8 cellular contexts compared by ENCODE assay signal in genomic region chr6:31158863-31159855, GRCh38. TPM values are rescaled to one million over a fixed set of nuclear protein-coding genes. Genes with fewer than 3 reads are reported as not detected.
DNase-seq lines count a peak whose midpoint lies in the region; TF ChIP-seq lines count a peak whose summit lies in the region.

No MANE protein-coding gene starts in this region.

- POLR2A ChIA-PET in Caco-2 (lab: Charles Lee) (interaction anchor here (0.7 to 1.8 kb wide), 2 partner anchors 9 to 244 kb away, joined by 3 to 5 read pairs; partner anchors contain the start of gene MICA), RWPE1 (lab: Yijun Ruan, JAX; ENCODE audit: low non-redundant PET) (no interaction called here)

- peaks cover 17% of the 10 kb centered on the region for H3K36me3 Mint-ChIP-seq in Caco-2 (ENCODE audit: insufficient read depth, unreplicated experiment)

- H3K4me2 ChIP-seq in GM23248 (ENCODE audit: unreplicated experiment) = peak overlapping the region; percentile 84

- H3K27ac ChIP-seq in GM23248 (peak overlapping the region; percentile 33; the same call in 1 of the 2 replicates), RWPE1 (peak overlapping the region; percentile 82), colonic mucosa (no peak overlapping the region), muscle layer of duodenum (ENCODE audit: low read length) (no peak overlapping the region)

- no peaks in the 10 kb centered on the region for H3K9me3 Mint-ChIP-seq in Caco-2 (ENCODE audit: unreplicated experiment)

- TSS peak; percentile 54 for BruUV-seq in Caco-2 (replicated peaks; lab: Mats Ljungman, UMichigan)

- peaks cover 4% of the 10 kb centered on the region; the same call in 1 of the 2 replicates for H3F3A ChIP-seq in GM23248 (ENCODE audit: insufficient read depth)

- H3K36me3 ChIP-seq in Caco-2 (ENCODE audit: control insufficient read depth, insufficient read depth, low read length) (no peaks in the 10 kb centered on the region), GM23248 (ENCODE audit: low read depth) (no peaks in the 10 kb centered on the region), colonic mucosa (no peaks in the 10 kb centered on the region), muscle layer of duodenum (ENCODE audit: control insufficient read depth in 1 of 2, insufficient read depth in 2 of 2, low read length in 2 of 2) (peaks cover 0 to 5% of the 10 kb centered on the region in 2 donors)

- H3K79me2 ChIP-seq in GM23248 (ENCODE audit: insufficient read depth) = peaks cover 15% of the 10 kb centered on the region

- H3K9me3 ChIP-seq in Caco-2 = no peaks in the 10 kb centered on the region
- H3K9me3 ChIP-seq in GM23248 (ENCODE audit: low read depth) = no peaks in the 10 kb centered on the region
- H3K9me3 ChIP-seq in colonic mucosa = no peaks in the 10 kb centered on the region
- H3K9me3 ChIP-seq in muscle layer of duodenum (ENCODE audit: control insufficient read depth in 1 of 2, low read length in 2 of 2) = no peaks in the 10 kb centered on the region

- H4K20me1 ChIP-seq in GM23248 (ENCODE audit: insufficient read depth) = no peaks in the 10 kb centered on the region

- H3K4me1 ChIP-seq in Caco-2 (peaks cover 11% of the 10 kb centered on the region; the same call in 1 of the 2 replicates), GM23248 (ENCODE audit: insufficient read depth) (0 out of 2 replicates have a peak, but pooled peaks cover 3% of the 10 kb centered on the region), colonic mucosa (peaks cover 5% of the 10 kb centered on the region), muscle layer of duodenum (ENCODE audit: control insufficient read depth in 1 of 2, insufficient read depth in 2 of 2, low read length in 2 of 2) (peaks cover 4 to 17% of the 10 kb centered on the region in 2 donors)

- H3K4me3 ChIP-seq in Caco-2 (ENCODE audit: low read depth, low read length) (peak overlapping the region; percentile 74), GM23248 (peak overlapping the region; percentile 94), colonic mucosa (peak overlapping the region; percentile 65), muscle layer of duodenum (ENCODE audit: low read depth in 1 of 2, low read length in 2 of 2) (peak overlapping the region; percentile 78 to 83)

- in situ Hi-C loops in GM23248 (cut with MboI) = no loop called here

- intact Hi-C loops in Caco-2 (cut with micrococcal nuclease; ENCODE audit: unreplicated experiment) (no loop called here), colonic mucosa (cut with DNase I) (no loop called here)

- peak overlapping the region; percentile 82 for H3K9ac ChIP-seq in GM23248
- H3K9ac ChIP-seq in colonic mucosa (ENCODE audit: low read depth in 2 of 2, low read length in 2 of 2) = peak overlapping the region; percentile 62 to 75

- no peaks in the 10 kb centered on the region for H3K27me3 ChIP-seq in Caco-2 (replicated peaks; ENCODE audit: control insufficient read depth, insufficient read depth, low read length)
- H3K27me3 ChIP-seq in GM23248 (replicated peaks; ENCODE audit: insufficient read depth) = no peaks in the 10 kb centered on the region
- H3K27me3 ChIP-seq in colonic mucosa = no peaks in the 10 kb centered on the region
- no peaks in the 10 kb centered on the region for H3K27me3 ChIP-seq in muscle layer of duodenum (ENCODE audit: low read depth, low read length)

- H3K27ac Mint-ChIP-seq in Caco-2 (ENCODE audit: unreplicated experiment) = peak overlapping the region; percentile 85

- no peaks in the 10 kb centered on the region for H3K9me2 ChIP-seq in GM23248 (ENCODE audit: insufficient read depth)

- H3K27me3 Mint-ChIP-seq in Caco-2 (ENCODE audit: insufficient read depth, unreplicated experiment) = no peaks in the 10 kb centered on the region

- H3K4me3 Mint-ChIP-seq in Caco-2 (ENCODE audit: unreplicated experiment) = peak overlapping the region; percentile 84

- 17% methylated on average over 35 of the region's 35 CpGs for WGBS in GM23248 (ENCODE audit: low coverage in 1 of 2, low lambda C conversion rate in 2 of 2, missing lambda C conversion rate in 2 of 2), 2 experiments

- TF ChIP-seq CTCF in Caco-2 (IDR thresholded peaks at IDR 0.05; ENCODE audit: insufficient read depth in 1 of 2, low read depth in 1 of 2, low read length in 1 of 2, severe bottlenecking in 1 of 2, unreplicated experiment in 1 of 2) (no peak), RWPE1 (conservative IDR thresholded peaks at IDR 0.05; ENCODE audit: low read depth) (peak; percentile 16), colonic mucosa (IDR thresholded peaks at IDR 0.05) (no peak)

- CTCF ChIA-PET in Caco-2 (lab: Charles Lee) (interaction anchor here (1.0 to 1.6 kb wide), 5 partner anchors 30 to 208 kb away, joined by 3 to 8 read pairs (median 4); no protein-coding TSS in a partner anchor), RWPE1 (lab: Yijun Ruan, JAX) (interaction anchor here (0.6 to 1.3 kb wide), 3 partner anchors 33 to 1819 kb away, joined by 3 to 7 read pairs (median 4); no protein-coding TSS in a partner anchor)

- no peaks in the 10 kb centered on the region for H3K4me1 Mint-ChIP-seq in Caco-2 (ENCODE audit: low read depth, unreplicated experiment)

- H2AFZ ChIP-seq in GM23248 = peak overlapping the region; percentile 96

- no peak for DNase-seq in Caco-2
- peak; percentile 52 for DNase-seq in GM23248
- DNase-seq in RWPE1 (ENCODE audit: low spot score) = peak; percentile 49
- DNase-seq in colonic mucosa = peak; percentile 34
- DNase-seq in DMS153 (lab: John Stamatoyannopoulos, UW) = no peak
- no peak for DNase-seq in occipital lobe (lab: John Stamatoyannopoulos, UW)
- DNase-seq in cerebellum (ENCODE audit: low spot score) = no peak

RNA-seq across cellular contexts. Expression of gene TCF19, which starts 0.8 kb away (rescaled TPM):
- total RNA-seq in Caco-2 (2022) (19.3 and 20.3 TPM in 2 replicates), colonic mucosa (10 to 100 TPM in 1 of 2 donors, 1 to 10 TPM in 1; 8.8 to 39.6 TPM), occipital lobe (3.4 TPM), cerebellum (9.1 TPM)
- total RNA-seq in GM23248 (2014; rRNA removed; shearing (Covaris generic)) = 21.6 and 28.4 TPM in 2 replicates
- polyA plus RNA-seq in GM23248 (2016; fragmentation: Nextera tagmentation; extraction: Ambion mirVana) = 18.3 and 19.9 TPM in 2 replicates

RNA-seq across cellular contexts. Expression of gene CCHCR1, which starts 1.6 kb away (rescaled TPM):
- 37.7 and 43.2 TPM in 2 replicates for total RNA-seq in Caco-2 (2022)
- 13.5 and 14.3 TPM in 2 replicates for total RNA-seq in GM23248 (2014; rRNA removed; shearing (Covaris generic))
- 10.8 and 13.2 TPM in 2 replicates for polyA plus RNA-seq in GM23248 (2016; fragmentation: Nextera tagmentation; extraction: Ambion mirVana)
- 10 to 100 TPM; 31.8 to 55.4 TPM for total RNA-seq in colonic mucosa
- total RNA-seq in occipital lobe = 7.6 TPM
- total RNA-seq in cerebellum = 11.3 TPM

RNA-seq across cellular contexts. Expression of gene POU5F1, which starts 11.3 kb away (rescaled TPM):
- not detected in 2 replicates for total RNA-seq in Caco-2 (2022)
- total RNA-seq in GM23248 (2014; rRNA removed; shearing (Covaris generic)) = 0.22 TPM in 1 of 2 replicates, not detected in the other
- polyA plus RNA-seq in GM23248 (2016; fragmentation: Nextera tagmentation; extraction: Ambion mirVana) = 0.61 and 0.88 TPM in 2 replicates
- total RNA-seq in colonic mucosa = 1 to 10 TPM; 3.4 to 7.0 TPM
- not detected for total RNA-seq in occipital lobe
- not detected for total RNA-seq in cerebellum

RNA-seq across cellular contexts. Expression of gene PSORS1C2, which starts 20.3 kb away (rescaled TPM):
- not detected in 2 replicates for total RNA-seq in Caco-2 (2022)
- not detected in 2 replicates for total RNA-seq in GM23248 (2014; rRNA removed; shearing (Covaris generic))
- 0.16 TPM in 1 of 2 replicates, not detected in the other for polyA plus RNA-seq in GM23248 (2016; fragmentation: Nextera tagmentation; extraction: Ambion mirVana)
- total RNA-seq in colonic mucosa = not detected
- total RNA-seq in occipital lobe = not detected
- total RNA-seq in cerebellum = not detected

RNA-seq across cellular contexts. Expression of gene CDSN, which starts 38.9 kb away (rescaled TPM):
- total RNA-seq in Caco-2 (2022) (not detected in 2 replicates), colonic mucosa (not detected), occipital lobe (not detected), cerebellum (not detected)
- total RNA-seq in GM23248 (2014; rRNA removed; shearing (Covaris generic)) = not detected in 2 replicates
- not detected in 2 replicates for polyA plus RNA-seq in GM23248 (2016; fragmentation: Nextera tagmentation; extraction: Ambion mirVana)

Comparison
In these comparisons a context has a peak if more than half of its experiments do, and no peak if none do; other contexts are left out.
1. DNase-seq: peak in GM23248 (single experiment), RWPE1 (single experiment) and colonic mucosa (single experiment); none in Caco-2 (0 of 2), DMS153 (single experiment), occipital lobe (single experiment) and cerebellum (single experiment).
2. H3K27ac ChIP-seq: peak in GM23248 (single experiment) and RWPE1 (single experiment); none in colonic mucosa (single experiment) and muscle layer of duodenum (single experiment).
3. Peak in every context shown above with its lines, with median percentiles within 50 percentile points of each other: H3K4me3 ChIP-seq.